ENCODE assay signal across 22 cellular contexts in genomic region chr2:16031055-16031847, GRCh38.
DNase-seq lines count a peak whose midpoint lies in the region; ATAC-seq and TF ChIP-seq lines count a peak whose summit lies in the region.
"Had no signal": no experiment of that assay in that cellular context is flagged by ENCODE, and none has a peak within 500 bp of the region (broad histone marks: within the 10 kb centered on the region; RNA-seq: fewer than 3 reads in every experiment).

No MANE protein-coding gene starts in this region.

- no peaks in the 10 kb centered on the region for H3K27me3 ChIP-seq in left lung
- H3K27me3 ChIP-seq: cardiac muscle cell, neutrophil had no signal

- peak overlapping the region; percentile 82 for H3K27ac ChIP-seq in VCaP
- H3K27ac ChIP-seq in left lung: no peak overlapping the region
- H3K27ac ChIP-seq in substantia nigra (ENCODE audit: low read depth, low read length, poor library complexity, severe bottlenecking): peak overlapping the region; percentile 94
- H3K27ac ChIP-seq: cardiac muscle cell, neutrophil, suprapubic skin had no signal

- no peak overlapping the region for H3K4me3 ChIP-seq in left lung
- H3K4me3 ChIP-seq: cardiac muscle cell, suprapubic skin had no signal

- DNase-seq in NCI-H1417 (lab: John Stamatoyannopoulos, UW) (peak in 2 of 3 experiments; percentile 36 to 49), NCI-H1417 treated with DMSO at 0.1 percent for 48 hours (lab: John Stamatoyannopoulos, UW) (no peak), left lung (no peak), substantia nigra (lab: John Stamatoyannopoulos, UW) (peak in 25 of 49 donors; percentile 7 to 72 (median 43)), T-helper 1 cell (no peak), NCI-H526 (lab: John Stamatoyannopoulos, UW) (no peak)
- DNase-seq: activated CD4-positive, alpha-beta T cell treated with anti-CD3 and anti-CD28 coated beads, Interleukin-2, amount 50 U/mL, for 48 hours; activated CD4-positive, CD25-positive, alpha-beta regulatory T cell; activated CD8-positive, alpha-beta memory T cell treated with anti-CD3 and anti-CD28 coated beads, Interleukin-2, amount 50 U/mL, for 4 hours; aorta; EL; kidney; NCI-H1436 treated with DMSO at 0.1 percent for 48 hours; NCI-H2171 treated with DMSO at 0.1 percent for 48 hours; OCI-M1; stimulated activated CD4-positive, alpha-beta T cell treated with anti-CD3 and anti-CD28 coated beads, Interleukin-2, amount 100 ng/mL, for 24 hours; T-helper 9 cell had no signal

- no peaks in the 10 kb centered on the region for H3K9me3 ChIP-seq in left lung
- H3K9me3 ChIP-seq: neutrophil, suprapubic skin had no signal

- ATAC-seq in left lung (peak; percentile 14), GM19023 (IDR thresholded peaks at IDR 0.05; ENCODE audit: unreplicated experiment) (no peak)

- H3K36me3 ChIP-seq in left lung: no peaks in the 10 kb centered on the region
- H3K36me3 ChIP-seq: cardiac muscle cell, neutrophil, suprapubic skin had no signal

- intact Hi-C loops in left lung (cut with DNase I): no loop called here

- peaks cover 0 to 9% of the 10 kb centered on the region in 2 donors for H3K4me1 ChIP-seq in left lung

- no peak for TF ChIP-seq CTCF in VCaP (conservative IDR thresholded peaks at IDR 0.05)
- no peak for TF ChIP-seq CTCF in left lung (IDR thresholded peaks at IDR 0.05)

Comparison
In these comparisons a context has a peak if more than half of its experiments do, and no peak if none do; other contexts are left out.
1. DNase-seq: peak in NCI-H1417 (2 of 3) and substantia nigra (25 of 49); none in NCI-H1417 treated with DMSO at 0.1 percent for 48 hours (single experiment), left lung (0 of 2), T-helper 1 cell (0 of 5) and NCI-H526 (0 of 2).
2. H3K27ac ChIP-seq: peak in VCaP (single experiment) and substantia nigra (single experiment); none in left lung (0 of 2).